ENCODE assay signal across 39 cellular contexts in genomic region chr14:35164849-35165248, GRCh38.
"Had no signal": no experiment of that assay in that cellular context is flagged by ENCODE, and none has a peak within 500 bp of the region (broad histone marks: within the 10 kb centered on the region; RNA-seq: fewer than 3 reads in every experiment).

No MANE protein-coding gene starts in this region.

- H3K27me3 Mint-ChIP-seq: activated CD4-positive, alpha-beta memory T cell treated with anti-CD3 and anti-CD28 coated beads, Interleukin-2, amount 10 ng/mL, durations not matched to agents 7 days and 5 days; activated CD4-positive, alpha-beta T cell treated with anti-CD3 and anti-CD28 coated beads for 36 hours; activated CD4-positive, alpha-beta T cell treated with anti-CD3 and anti-CD28 coated beads, Interleukin-2, amount 10 ng/mL, durations not matched to agents 7 days and 5 days; activated CD8-positive, alpha-beta memory T cell treated with anti-CD3 and anti-CD28 coated beads, Interleukin-2, amount 10 ng/mL, durations not matched to agents 7 days and 5 days; activated naive CD4-positive, alpha-beta T cell treated with anti-CD3 and anti-CD28 coated beads, Interleukin-2, amount 10 ng/mL, durations not matched to agents 7 days and 5 days; activated naive CD4-positive, alpha-beta T cell treated with anti-CD3 and anti-CD28 coated beads, Interleukin-2, amount 50 U/mL, for 24 hours; activated naive CD8-positive, alpha-beta T cell; activated naive CD8-positive, alpha-beta T cell treated with anti-CD3 and anti-CD28 coated beads, Interleukin-2, amount 10 ng/mL, durations not matched to agents 7 days and 5 days; activated naive CD8-positive, alpha-beta T cell treated with anti-CD3 and anti-CD28 coated beads, Interleukin-2, amount 50 U/mL, for 24 hours; brain; central memory CD8-positive, alpha-beta T cell had no signal

- H3K4me3 ChIP-seq: ascending aorta, cardiac muscle cell had no signal

- H3K27me3 ChIP-seq: ascending aorta, cardiac muscle cell had no signal

- H3K4me1 ChIP-seq: ascending aorta had no signal

- ATAC-seq: activated CD4-positive, alpha-beta T cell treated with anti-CD3 and anti-CD28 coated beads for 36 hours; activated CD4-positive, CD25-positive, alpha-beta regulatory T cell treated with anti-CD3 and anti-CD28 coated beads, Interleukin-2, amount 50 U/mL, for 24 hours; activated CD8-positive, alpha-beta memory T cell treated with anti-CD3 and anti-CD28 coated beads, Interleukin-2, amount 10 ng/mL, durations not matched to agents 7 days and 5 days; activated CD8-positive, alpha-beta T cell treated with anti-CD3 and anti-CD28 coated beads, Interleukin-2, amount 10 ng/mL, durations not matched to agents 7 days and 5 days; activated naive CD8-positive, alpha-beta T cell treated with anti-CD3 and anti-CD28 coated beads, Interleukin-2, amount 50 U/mL, for 24 hours; activated T-cell treated with anti-CD3 and anti-CD28 coated beads, Interleukin-2, amount 50 U/mL, for 4 hours had no signal

- H3K36me3 ChIP-seq: cardiac muscle cell had no signal

- FAIRE-seq: bronchial epithelial cell, TTC549 had no signal

- H3K27ac ChIP-seq: ascending aorta, cardiac muscle cell, VCaP had no signal

- H3K27ac Mint-ChIP-seq: activated CD4-positive, alpha-beta memory T cell treated with anti-CD3 and anti-CD28 coated beads, Interleukin-2, amount 10 ng/mL, durations not matched to agents 7 days and 5 days; activated CD4-positive, alpha-beta T cell treated with anti-CD3 and anti-CD28 coated beads for 36 hours; activated CD4-positive, alpha-beta T cell treated with anti-CD3 and anti-CD28 coated beads, Interleukin-2, amount 10 ng/mL, durations not matched to agents 7 days and 5 days; activated CD8-positive, alpha-beta memory T cell treated with anti-CD3 and anti-CD28 coated beads, Interleukin-2, amount 10 ng/mL, durations not matched to agents 7 days and 5 days; activated CD8-positive, alpha-beta T cell treated with anti-CD3 and anti-CD28 coated beads, Interleukin-2, amount 10 ng/mL, durations not matched to agents 7 days and 5 days; activated naive CD4-positive, alpha-beta T cell treated with anti-CD3 and anti-CD28 coated beads, Interleukin-2, amount 10 ng/mL, durations not matched to agents 7 days and 5 days; activated naive CD4-positive, alpha-beta T cell treated with anti-CD3 and anti-CD28 coated beads, Interleukin-2, amount 50 U/mL, for 24 hours; activated naive CD8-positive, alpha-beta T cell; activated naive CD8-positive, alpha-beta T cell treated with anti-CD3 and anti-CD28 coated beads, Interleukin-2, amount 10 ng/mL, durations not matched to agents 7 days and 5 days; activated naive CD8-positive, alpha-beta T cell treated with anti-CD3 and anti-CD28 coated beads, Interleukin-2, amount 50 U/mL, for 24 hours; activated T-helper 2 cell treated with anti-CD3 and anti-CD28 coated beads, Interferon-gamma antibody, Interleukin-2, Interleukin-4, amounts not matched to agents 10 μg/mL and 5 μg/mL and 100 μg/mL, durations not matched to agents 14 hours and 24 hours and 36 hours; brain; T-helper 1 cell treated with Interleukin-12 subunit alpha and Interleukin-12 subunit beta and Interleukin-4 antibody, amounts not matched to agents 30 μg/mL and 1 μg/mL, for 36 hours; T-helper 2 cell treated with Interferon-gamma antibody and Interleukin-4, amounts not matched to agents 5 μg/mL and 100 μg/mL, for 36 hours had no signal

- H3K4me3 Mint-ChIP-seq: activated CD4-positive, alpha-beta memory T cell treated with anti-CD3 and anti-CD28 coated beads, Interleukin-2, amount 10 ng/mL, durations not matched to agents 7 days and 5 days; activated CD4-positive, alpha-beta T cell treated with anti-CD3 and anti-CD28 coated beads for 36 hours; activated CD4-positive, alpha-beta T cell treated with anti-CD3 and anti-CD28 coated beads, Interleukin-2, amount 10 ng/mL, durations not matched to agents 7 days and 5 days; activated CD8-positive, alpha-beta memory T cell treated with anti-CD3 and anti-CD28 coated beads, Interleukin-2, amount 10 ng/mL, durations not matched to agents 7 days and 5 days; activated CD8-positive, alpha-beta T cell treated with anti-CD3 and anti-CD28 coated beads, Interleukin-2, amount 10 ng/mL, durations not matched to agents 7 days and 5 days; activated naive CD4-positive, alpha-beta T cell treated with anti-CD3 and anti-CD28 coated beads, Interleukin-2, amount 10 ng/mL, durations not matched to agents 7 days and 5 days; activated naive CD4-positive, alpha-beta T cell treated with anti-CD3 and anti-CD28 coated beads, Interleukin-2, amount 50 U/mL, for 24 hours; activated naive CD8-positive, alpha-beta T cell; activated naive CD8-positive, alpha-beta T cell treated with anti-CD3 and anti-CD28 coated beads, Interleukin-2, amount 10 ng/mL, durations not matched to agents 7 days and 5 days; activated naive CD8-positive, alpha-beta T cell treated with anti-CD3 and anti-CD28 coated beads, Interleukin-2, amount 50 U/mL, for 24 hours; activated T-cell treated with anti-CD3 and anti-CD28 coated beads, Interleukin-2, amount 50 U/mL, for 4 hours; brain; central memory CD8-positive, alpha-beta T cell; T-helper 1 cell treated with Interleukin-12 subunit alpha and Interleukin-12 subunit beta and Interleukin-4 antibody, amounts not matched to agents 30 μg/mL and 1 μg/mL, for 36 hours; T-helper 2 cell treated with Interferon-gamma antibody and Interleukin-4, amounts not matched to agents 5 μg/mL and 100 μg/mL, for 36 hours had no signal

- DNase-seq: activated CD4-positive, alpha-beta memory T cell treated with anti-CD3 and anti-CD28 coated beads, Interleukin-2, amount 10 ng/mL, durations not matched to agents 7 days and 5 days; activated CD4-positive, alpha-beta T cell treated with anti-CD3 and anti-CD28 coated beads for 1 hour; activated CD4-positive, alpha-beta T cell treated with anti-CD3 and anti-CD28 coated beads for 36 hours; activated CD4-positive, alpha-beta T cell treated with anti-CD3 and anti-CD28 coated beads for 48 hours; activated CD4-positive, alpha-beta T cell treated with anti-CD3 and anti-CD28 coated beads, Interleukin-2, amount 10 ng/mL, durations not matched to agents 7 days and 5 days; activated CD4-positive, alpha-beta T cell treated with anti-CD3 and anti-CD28 coated beads, Interleukin-2, amount 50 U/mL, for 48 hours; activated CD4-positive, CD25-positive, alpha-beta regulatory T cell; activated CD8-positive, alpha-beta memory T cell treated with anti-CD3 and anti-CD28 coated beads for 24 hours; activated CD8-positive, alpha-beta memory T cell treated with anti-CD3 and anti-CD28 coated beads, Interleukin-2, amount 10 ng/mL, durations not matched to agents 7 days and 5 days; activated CD8-positive, alpha-beta memory T cell treated with anti-CD3 and anti-CD28 coated beads, Interleukin-2, amount 50 U/mL, for 48 hours; activated CD8-positive, alpha-beta T cell treated with anti-CD3 and anti-CD28 coated beads, Interleukin-2, amount 10 ng/mL, durations not matched to agents 7 days and 5 days; activated effector memory CD4-positive, alpha-beta T cell treated with Interleukin-2 at 50 U/mL for 16 hours; activated gamma-delta T cell; activated naive CD4-positive, alpha-beta T cell treated with anti-CD3 and anti-CD28 coated beads, Interleukin-2, amount 10 ng/mL, durations not matched to agents 7 days and 5 days; activated naive CD4-positive, alpha-beta T cell treated with Interleukin-2 at 50 U/mL for 16 hours; activated naive CD8-positive, alpha-beta T cell treated with anti-CD3 and anti-CD28 coated beads, Interleukin-2, amount 10 ng/mL, durations not matched to agents 7 days and 5 days; activated naive CD8-positive, alpha-beta T cell treated with anti-CD3 and anti-CD28 coated beads, Interleukin-2, amount 50 U/mL, for 24 hours; activated T-cell treated with anti-CD3 and anti-CD28 coated beads, Interleukin-2, amount 50 U/mL, for 4 hours; amygdala; anterior cingulate cortex; caudate nucleus; cerebellar nuclear complex; SW 1271; T-helper 1 cell; T-helper 2 cell; T-helper 9 cell had no signal

- H3K9me3 ChIP-seq: ascending aorta had no signal

- H3K9me3 Mint-ChIP-seq: activated naive CD4-positive, alpha-beta T cell treated with anti-CD3 and anti-CD28 coated beads, Interleukin-2, amount 10 ng/mL, durations not matched to agents 7 days and 5 days; activated T-helper 2 cell treated with anti-CD3 and anti-CD28 coated beads, Interferon-gamma antibody, Interleukin-2, Interleukin-4, amounts not matched to agents 10 μg/mL and 5 μg/mL and 100 μg/mL, durations not matched to agents 14 hours and 24 hours and 36 hours; central memory CD8-positive, alpha-beta T cell had no signal
